In genomic region chr15:64991536-64992135, GRCh38 we compare ENCODE assay signal across 1 cellular context.
TF ChIP-seq lines count a peak whose summit lies in the region.

No MANE protein-coding gene starts in this region.

TF ChIP-seq in endothelial cell of umbilical vein, 7 proteins besides CTCF, POLR2A, EP300 and RAD21 (continued from another document):
- TF ChIP-seq POLR2AphosphoS5 (IDR thresholded peaks at IDR 0.05; ENCODE audit: insufficient read depth, low read depth, low read length) = no peak
